ENCODE assay signal across 1 cellular context in the genomic region with DNA sequence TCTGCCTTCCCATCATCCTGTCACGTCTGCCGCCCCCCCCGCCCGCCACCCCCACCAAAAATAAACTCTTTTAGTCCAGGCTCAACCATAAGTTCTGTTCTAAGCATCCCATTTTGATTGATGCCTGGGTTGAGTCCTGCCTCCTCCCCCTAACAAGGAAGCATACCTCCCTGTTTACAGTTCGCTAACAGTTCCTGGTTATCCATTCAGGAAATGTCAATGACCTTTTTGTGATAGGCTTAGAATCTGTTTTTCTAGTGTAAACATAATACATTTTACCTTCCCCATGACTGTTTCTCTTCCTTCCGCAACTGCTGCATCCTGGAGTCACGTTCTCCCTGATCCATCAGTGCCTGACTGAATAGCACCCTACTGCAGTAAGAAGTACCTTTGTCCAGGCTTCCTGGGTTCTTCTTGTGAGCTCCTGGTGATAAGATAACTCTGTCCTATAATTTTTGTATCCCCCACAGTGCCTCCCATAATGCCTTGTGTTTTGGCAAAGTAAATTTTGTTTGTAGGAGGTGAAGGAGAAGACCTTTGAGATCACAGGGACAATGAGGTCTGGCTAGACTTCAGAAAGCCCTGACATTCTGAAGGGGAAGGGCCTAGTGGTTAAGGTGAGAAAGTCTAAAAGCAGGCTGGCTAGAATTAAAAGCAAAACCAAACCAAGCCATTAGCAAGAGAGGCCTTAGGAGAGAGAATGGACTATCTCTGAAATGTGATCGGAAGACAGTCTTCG.
A peak's percentile ranks its signal among the peaks of the same experiment; 100 is the strongest.
TF ChIP-seq lines count a peak whose summit lies in the region.

No MANE protein-coding gene starts in this region.

TF ChIP-seq in HepG2, 621 proteins besides CTCF, POLR2A, EP300 and RAD21 (continued from another document and continues in another):
- TF ChIP-seq, protein P1, sequence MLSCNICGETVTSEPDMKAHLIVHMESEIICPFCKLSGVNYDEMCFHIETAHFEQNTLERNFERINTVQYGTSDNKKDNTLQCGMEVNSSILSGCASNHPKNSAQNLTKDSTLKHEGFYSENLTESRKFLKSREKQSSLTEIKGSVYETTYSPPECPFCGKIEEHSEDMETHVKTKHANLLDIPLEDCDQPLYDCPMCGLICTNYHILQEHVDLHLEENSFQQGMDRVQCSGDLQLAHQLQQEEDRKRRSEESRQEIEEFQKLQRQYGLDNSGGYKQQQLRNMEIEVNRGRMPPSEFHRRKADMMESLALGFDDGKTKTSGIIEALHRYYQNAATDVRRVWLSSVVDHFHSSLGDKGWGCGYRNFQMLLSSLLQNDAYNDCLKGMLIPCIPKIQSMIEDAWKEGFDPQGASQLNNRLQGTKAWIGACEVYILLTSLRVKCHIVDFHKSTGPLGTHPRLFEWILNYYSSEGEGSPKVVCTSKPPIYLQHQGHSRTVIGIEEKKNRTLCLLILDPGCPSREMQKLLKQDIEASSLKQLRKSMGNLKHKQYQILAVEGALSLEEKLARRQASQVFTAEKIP (CRISPR knock-in tag; IDR thresholded peaks at IDR 0.05; ENCODE audit: borderline replicate concordance): no peak
- TF ChIP-seq RCOR2 (CRISPR knock-in tag; IDR thresholded peaks at IDR 0.05): peak; percentile 73
- no peak for TF ChIP-seq ZNF20 (CRISPR knock-in tag; IDR thresholded peaks at IDR 0.05)
- TF ChIP-seq HMG20A (CRISPR knock-in tag; IDR thresholded peaks at IDR 0.05; ENCODE audit: borderline replicate concordance): peak; percentile 74; the same call in 1 of the 2 replicates
- TF ChIP-seq RARG (CRISPR knock-in tag; IDR thresholded peaks at IDR 0.05; ENCODE audit: low read depth): no peak
- TF ChIP-seq, protein P2, sequence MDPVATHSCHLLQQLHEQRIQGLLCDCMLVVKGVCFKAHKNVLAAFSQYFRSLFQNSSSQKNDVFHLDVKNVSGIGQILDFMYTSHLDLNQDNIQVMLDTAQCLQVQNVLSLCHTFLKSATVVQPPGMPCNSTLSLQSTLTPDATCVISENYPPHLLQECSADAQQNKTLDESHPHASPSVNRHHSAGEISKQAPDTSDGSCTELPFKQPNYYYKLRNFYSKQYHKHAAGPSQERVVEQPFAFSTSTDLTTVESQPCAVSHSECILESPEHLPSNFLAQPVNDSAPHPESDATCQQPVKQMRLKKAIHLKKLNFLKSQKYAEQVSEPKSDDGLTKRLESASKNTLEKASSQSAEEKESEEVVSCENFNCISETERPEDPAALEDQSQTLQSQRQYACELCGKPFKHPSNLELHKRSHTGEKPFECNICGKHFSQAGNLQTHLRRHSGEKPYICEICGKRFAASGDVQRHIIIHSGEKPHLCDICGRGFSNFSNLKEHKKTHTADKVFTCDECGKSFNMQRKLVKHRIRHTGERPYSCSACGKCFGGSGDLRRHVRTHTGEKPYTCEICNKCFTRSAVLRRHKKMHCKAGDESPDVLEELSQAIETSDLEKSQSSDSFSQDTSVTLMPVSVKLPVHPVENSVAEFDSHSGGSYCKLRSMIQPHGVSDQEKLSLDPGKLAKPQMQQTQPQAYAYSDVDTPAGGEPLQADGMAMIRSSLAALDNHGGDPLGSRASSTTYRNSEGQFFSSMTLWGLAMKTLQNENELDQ (CRISPR knock-in tag; IDR thresholded peaks at IDR 0.05; ENCODE audit: borderline replicate concordance): no peak
- TF ChIP-seq AGO2 (optimal IDR thresholded peaks at IDR 0.05; ENCODE audit: low read depth, low read length): no peak
- no peak for TF ChIP-seq PHB2 (IDR thresholded peaks at IDR 0.05; ENCODE audit: partially characterized antibody)
- no peak for TF ChIP-seq BORCS8-MEF2B (CRISPR knock-in tag; IDR thresholded peaks at IDR 0.05)
- TF ChIP-seq TOPORS (CRISPR knock-in tag; IDR thresholded peaks at IDR 0.05): no peak
- TF ChIP-seq, protein P3, sequence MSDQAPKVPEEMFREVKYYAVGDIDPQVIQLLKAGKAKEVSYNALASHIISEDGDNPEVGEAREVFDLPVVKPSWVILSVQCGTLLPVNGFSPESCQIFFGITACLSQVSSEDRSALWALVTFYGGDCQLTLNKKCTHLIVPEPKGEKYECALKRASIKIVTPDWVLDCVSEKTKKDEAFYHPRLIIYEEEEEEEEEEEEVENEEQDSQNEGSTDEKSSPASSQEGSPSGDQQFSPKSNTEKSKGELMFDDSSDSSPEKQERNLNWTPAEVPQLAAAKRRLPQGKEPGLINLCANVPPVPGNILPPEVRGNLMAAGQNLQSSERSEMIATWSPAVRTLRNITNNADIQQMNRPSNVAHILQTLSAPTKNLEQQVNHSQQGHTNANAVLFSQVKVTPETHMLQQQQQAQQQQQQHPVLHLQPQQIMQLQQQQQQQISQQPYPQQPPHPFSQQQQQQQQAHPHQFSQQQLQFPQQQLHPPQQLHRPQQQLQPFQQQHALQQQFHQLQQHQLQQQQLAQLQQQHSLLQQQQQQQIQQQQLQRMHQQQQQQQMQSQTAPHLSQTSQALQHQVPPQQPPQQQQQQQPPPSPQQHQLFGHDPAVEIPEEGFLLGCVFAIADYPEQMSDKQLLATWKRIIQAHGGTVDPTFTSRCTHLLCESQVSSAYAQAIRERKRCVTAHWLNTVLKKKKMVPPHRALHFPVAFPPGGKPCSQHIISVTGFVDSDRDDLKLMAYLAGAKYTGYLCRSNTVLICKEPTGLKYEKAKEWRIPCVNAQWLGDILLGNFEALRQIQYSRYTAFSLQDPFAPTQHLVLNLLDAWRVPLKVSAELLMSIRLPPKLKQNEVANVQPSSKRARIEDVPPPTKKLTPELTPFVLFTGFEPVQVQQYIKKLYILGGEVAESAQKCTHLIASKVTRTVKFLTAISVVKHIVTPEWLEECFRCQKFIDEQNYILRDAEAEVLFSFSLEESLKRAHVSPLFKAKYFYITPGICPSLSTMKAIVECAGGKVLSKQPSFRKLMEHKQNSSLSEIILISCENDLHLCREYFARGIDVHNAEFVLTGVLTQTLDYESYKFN (CRISPR knock-in tag; conservative IDR thresholded peaks at IDR 0.05): peak; percentile 88
- no peak for TF ChIP-seq ZNF3 (CRISPR knock-in tag; IDR thresholded peaks at IDR 0.05)
- peak; percentile 21; the same call in 1 of the 2 replicates for TF ChIP-seq KDM5A (IDR thresholded peaks at IDR 0.05; ENCODE audit: borderline replicate concordance, low read length)
- TF ChIP-seq ZFAT (CRISPR knock-in tag; conservative IDR thresholded peaks at IDR 0.05): no peak
- TF ChIP-seq PAWR (CRISPR knock-in tag; IDR thresholded peaks at IDR 0.05; ENCODE audit: borderline replicate concordance): no peak
- TF ChIP-seq ZNF34 (CRISPR knock-in tag; IDR thresholded peaks at IDR 0.05; ENCODE audit: borderline replicate concordance): no peak
- TF ChIP-seq, protein P4, sequence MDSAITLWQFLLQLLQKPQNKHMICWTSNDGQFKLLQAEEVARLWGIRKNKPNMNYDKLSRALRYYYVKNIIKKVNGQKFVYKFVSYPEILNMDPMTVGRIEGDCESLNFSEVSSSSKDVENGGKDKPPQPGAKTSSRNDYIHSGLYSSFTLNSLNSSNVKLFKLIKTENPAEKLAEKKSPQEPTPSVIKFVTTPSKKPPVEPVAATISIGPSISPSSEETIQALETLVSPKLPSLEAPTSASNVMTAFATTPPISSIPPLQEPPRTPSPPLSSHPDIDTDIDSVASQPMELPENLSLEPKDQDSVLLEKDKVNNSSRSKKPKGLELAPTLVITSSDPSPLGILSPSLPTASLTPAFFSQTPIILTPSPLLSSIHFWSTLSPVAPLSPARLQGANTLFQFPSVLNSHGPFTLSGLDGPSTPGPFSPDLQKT (CRISPR knock-in tag; IDR thresholded peaks at IDR 0.05; ENCODE audit: borderline replicate concordance): no peak
- no peak for TF ChIP-seq ZBTB42 (CRISPR knock-in tag; IDR thresholded peaks at IDR 0.05)
- TF ChIP-seq, protein P5, sequence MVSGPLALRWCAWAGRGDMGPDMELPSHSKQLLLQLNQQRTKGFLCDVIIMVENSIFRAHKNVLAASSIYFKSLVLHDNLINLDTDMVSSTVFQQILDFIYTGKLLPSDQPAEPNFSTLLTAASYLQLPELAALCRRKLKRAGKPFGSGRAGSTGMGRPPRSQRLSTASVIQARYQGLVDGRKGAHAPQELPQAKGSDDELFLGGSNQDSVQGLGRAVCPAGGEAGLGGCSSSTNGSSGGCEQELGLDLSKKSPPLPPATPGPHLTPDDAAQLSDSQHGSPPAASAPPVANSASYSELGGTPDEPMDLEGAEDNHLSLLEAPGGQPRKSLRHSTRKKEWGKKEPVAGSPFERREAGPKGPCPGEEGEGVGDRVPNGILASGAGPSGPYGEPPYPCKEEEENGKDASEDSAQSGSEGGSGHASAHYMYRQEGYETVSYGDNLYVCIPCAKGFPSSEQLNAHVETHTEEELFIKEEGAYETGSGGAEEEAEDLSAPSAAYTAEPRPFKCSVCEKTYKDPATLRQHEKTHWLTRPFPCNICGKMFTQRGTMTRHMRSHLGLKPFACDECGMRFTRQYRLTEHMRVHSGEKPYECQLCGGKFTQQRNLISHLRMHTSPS (CRISPR knock-in tag; IDR thresholded peaks at IDR 0.05; ENCODE audit: low read depth): no peak
- no peak for TF ChIP-seq SMAD1 (CRISPR knock-in tag; IDR thresholded peaks at IDR 0.05; ENCODE audit: borderline replicate concordance, low read depth)
- no peak for TF ChIP-seq NFATC3 (CRISPR knock-in tag; IDR thresholded peaks at IDR 0.05)
- peak; percentile 16; the same call in 1 of the 2 replicates for TF ChIP-seq THYN1 (CRISPR knock-in tag; IDR thresholded peaks at IDR 0.05; ENCODE audit: borderline replicate concordance, low read depth)
- TF ChIP-seq KMT2A (CRISPR knock-in tag; IDR thresholded peaks at IDR 0.05): no peak
- TF ChIP-seq, protein P6, sequence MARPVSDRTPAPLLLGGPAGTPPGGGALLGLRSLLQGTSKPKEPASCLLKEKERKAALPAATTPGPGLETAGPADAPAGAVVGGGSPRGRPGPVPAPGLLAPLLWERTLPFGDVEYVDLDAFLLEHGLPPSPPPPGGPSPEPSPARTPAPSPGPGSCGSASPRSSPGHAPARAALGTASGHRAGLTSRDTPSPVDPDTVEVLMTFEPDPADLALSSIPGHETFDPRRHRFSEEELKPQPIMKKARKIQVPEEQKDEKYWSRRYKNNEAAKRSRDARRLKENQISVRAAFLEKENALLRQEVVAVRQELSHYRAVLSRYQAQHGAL (CRISPR knock-in tag; IDR thresholded peaks at IDR 0.05; ENCODE audit: not compliant biosample characterization): no peak
- no peak for TF ChIP-seq KLF11 (CRISPR knock-in tag; IDR thresholded peaks at IDR 0.05)
- no peak for TF ChIP-seq NFKB2 (CRISPR knock-in tag; IDR thresholded peaks at IDR 0.05; ENCODE audit: borderline replicate concordance)
- peak; percentile 96 for TF ChIP-seq RXRB (CRISPR knock-in tag; IDR thresholded peaks at IDR 0.05; ENCODE audit: borderline replicate concordance)
- TF ChIP-seq MLLT10 (CRISPR knock-in tag; IDR thresholded peaks at IDR 0.05): no peak
- TF ChIP-seq, protein P7, sequence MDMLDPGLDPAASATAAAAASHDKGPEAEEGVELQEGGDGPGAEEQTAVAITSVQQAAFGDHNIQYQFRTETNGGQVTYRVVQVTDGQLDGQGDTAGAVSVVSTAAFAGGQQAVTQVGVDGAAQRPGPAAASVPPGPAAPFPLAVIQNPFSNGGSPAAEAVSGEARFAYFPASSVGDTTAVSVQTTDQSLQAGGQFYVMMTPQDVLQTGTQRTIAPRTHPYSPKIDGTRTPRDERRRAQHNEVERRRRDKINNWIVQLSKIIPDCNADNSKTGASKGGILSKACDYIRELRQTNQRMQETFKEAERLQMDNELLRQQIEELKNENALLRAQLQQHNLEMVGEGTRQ (IDR thresholded peaks at IDR 0.05; ENCODE audit: low read depth, low read length): no peak
- TF ChIP-seq, protein P7 (CRISPR knock-in tag; IDR thresholded peaks at IDR 0.05; ENCODE audit: borderline replicate concordance): no peak
- TF ChIP-seq HOXA9 (CRISPR knock-in tag; IDR thresholded peaks at IDR 0.05; ENCODE audit: borderline replicate concordance): no peak
- TF ChIP-seq ZNF570 (CRISPR knock-in tag; IDR thresholded peaks at IDR 0.05; ENCODE audit: borderline replicate concordance): no peak
- TF ChIP-seq ZNF558 (CRISPR knock-in tag; IDR thresholded peaks at IDR 0.05; ENCODE audit: borderline replicate concordance): no peak
- TF ChIP-seq TOE1 (CRISPR knock-in tag; IDR thresholded peaks at IDR 0.05): no peak
- TF ChIP-seq, protein P8, sequence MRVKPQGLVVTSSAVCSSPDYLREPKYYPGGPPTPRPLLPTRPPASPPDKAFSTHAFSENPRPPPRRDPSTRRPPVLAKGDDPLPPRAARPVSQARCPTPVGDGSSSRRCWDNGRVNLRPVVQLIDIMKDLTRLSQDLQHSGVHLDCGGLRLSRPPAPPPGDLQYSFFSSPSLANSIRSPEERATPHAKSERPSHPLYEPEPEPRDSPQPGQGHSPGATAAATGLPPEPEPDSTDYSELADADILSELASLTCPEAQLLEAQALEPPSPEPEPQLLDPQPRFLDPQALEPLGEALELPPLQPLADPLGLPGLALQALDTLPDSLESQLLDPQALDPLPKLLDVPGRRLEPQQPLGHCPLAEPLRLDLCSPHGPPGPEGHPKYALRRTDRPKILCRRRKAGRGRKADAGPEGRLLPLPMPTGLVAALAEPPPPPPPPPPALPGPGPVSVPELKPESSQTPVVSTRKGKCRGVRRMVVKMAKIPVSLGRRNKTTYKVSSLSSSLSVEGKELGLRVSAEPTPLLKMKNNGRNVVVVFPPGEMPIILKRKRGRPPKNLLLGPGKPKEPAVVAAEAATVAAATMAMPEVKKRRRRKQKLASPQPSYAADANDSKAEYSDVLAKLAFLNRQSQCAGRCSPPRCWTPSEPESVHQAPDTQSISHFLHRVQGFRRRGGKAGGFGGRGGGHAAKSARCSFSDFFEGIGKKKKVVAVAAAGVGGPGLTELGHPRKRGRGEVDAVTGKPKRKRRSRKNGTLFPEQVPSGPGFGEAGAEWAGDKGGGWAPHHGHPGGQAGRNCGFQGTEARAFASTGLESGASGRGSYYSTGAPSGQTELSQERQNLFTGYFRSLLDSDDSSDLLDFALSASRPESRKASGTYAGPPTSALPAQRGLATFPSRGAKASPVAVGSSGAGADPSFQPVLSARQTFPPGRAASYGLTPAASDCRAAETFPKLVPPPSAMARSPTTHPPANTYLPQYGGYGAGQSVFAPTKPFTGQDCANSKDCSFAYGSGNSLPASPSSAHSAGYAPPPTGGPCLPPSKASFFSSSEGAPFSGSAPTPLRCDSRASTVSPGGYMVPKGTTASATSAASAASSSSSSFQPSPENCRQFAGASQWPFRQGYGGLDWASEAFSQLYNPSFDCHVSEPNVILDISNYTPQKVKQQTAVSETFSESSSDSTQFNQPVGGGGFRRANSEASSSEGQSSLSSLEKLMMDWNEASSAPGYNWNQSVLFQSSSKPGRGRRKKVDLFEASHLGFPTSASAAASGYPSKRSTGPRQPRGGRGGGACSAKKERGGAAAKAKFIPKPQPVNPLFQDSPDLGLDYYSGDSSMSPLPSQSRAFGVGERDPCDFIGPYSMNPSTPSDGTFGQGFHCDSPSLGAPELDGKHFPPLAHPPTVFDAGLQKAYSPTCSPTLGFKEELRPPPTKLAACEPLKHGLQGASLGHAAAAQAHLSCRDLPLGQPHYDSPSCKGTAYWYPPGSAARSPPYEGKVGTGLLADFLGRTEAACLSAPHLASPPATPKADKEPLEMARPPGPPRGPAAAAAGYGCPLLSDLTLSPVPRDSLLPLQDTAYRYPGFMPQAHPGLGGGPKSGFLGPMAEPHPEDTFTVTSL (CRISPR knock-in tag; IDR thresholded peaks at IDR 0.05; ENCODE audit: borderline replicate concordance): no peak
- no peak for TF ChIP-seq TRIM24 (CRISPR knock-in tag; IDR thresholded peaks at IDR 0.05)
- TF ChIP-seq PHF20 (CRISPR knock-in tag; IDR thresholded peaks at IDR 0.05): no peak
- TF ChIP-seq SOX5 (CRISPR knock-in tag; IDR thresholded peaks at IDR 0.05; ENCODE audit: borderline replicate concordance): peak; percentile 93
- TF ChIP-seq FIP1L1 (IDR thresholded peaks at IDR 0.05; ENCODE audit: borderline replicate concordance, insufficient read depth, low read depth, low read length): no peak
- TF ChIP-seq HMGA1 (CRISPR knock-in tag; conservative IDR thresholded peaks at IDR 0.05): no peak
- TF ChIP-seq HMG20B (CRISPR knock-in tag; conservative IDR thresholded peaks at IDR 0.05): no peak
